Comparison of ENCODE assay signal across 1 cellular context in the genomic region with DNA sequence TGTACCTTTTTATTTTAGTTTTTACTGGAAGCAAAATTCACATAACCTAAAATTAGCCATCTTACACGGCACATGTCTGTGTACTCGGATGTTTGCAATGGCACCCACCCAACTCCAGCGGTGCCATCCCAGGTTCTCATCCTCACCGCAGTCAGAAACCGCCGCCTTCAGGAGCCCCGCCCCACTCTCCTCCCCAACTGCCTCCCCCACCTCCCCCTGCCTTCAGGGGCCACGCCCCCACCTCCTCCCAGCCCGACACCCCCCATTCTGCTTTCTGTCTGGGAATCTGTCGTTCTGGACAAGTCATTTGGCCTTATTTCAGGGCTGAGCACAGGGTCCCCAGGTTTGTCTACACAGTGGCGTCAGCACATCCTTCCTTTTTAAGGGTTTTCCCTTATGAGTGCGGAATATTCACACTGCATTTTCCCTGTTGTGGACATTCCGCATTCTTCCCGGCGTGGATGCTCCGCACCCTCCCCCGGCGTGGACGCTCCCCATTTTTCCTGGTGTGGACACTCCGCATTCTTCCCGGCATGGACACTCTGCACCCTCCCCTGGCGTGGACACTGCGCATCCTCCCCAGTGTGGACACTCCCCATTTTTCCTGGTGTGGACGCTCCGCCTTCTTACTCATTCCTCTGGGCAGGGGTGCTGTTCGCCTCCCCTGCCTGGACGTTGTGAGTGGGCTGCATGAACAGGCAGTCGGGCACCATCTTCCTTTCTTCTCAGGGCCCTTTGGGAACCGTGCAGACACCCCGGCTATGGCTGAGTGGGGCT.
TF ChIP-seq lines count a peak whose summit lies in the region.

No MANE protein-coding gene starts in this region.

TF ChIP-seq in A549, 52 proteins besides CTCF, POLR2A, EP300 and RAD21 (continued from another document):
- TF ChIP-seq HES2 (IDR thresholded peaks at IDR 0.05) = no peak
- no peak for TF ChIP-seq FOSL2 (IDR thresholded peaks at IDR 0.05)
- no peak for TF ChIP-seq FOSL2 (CRISPR knock-in tag; IDR thresholded peaks at IDR 0.05)
- no peak for TF ChIP-seq RARB (CRISPR knock-in tag; IDR thresholded peaks at IDR 0.05)
- TF ChIP-seq HOXA7 (CRISPR knock-in tag; IDR thresholded peaks at IDR 0.05) = no peak
- no peak for TF ChIP-seq NPAS2 (CRISPR knock-in tag; IDR thresholded peaks at IDR 0.05; ENCODE audit: borderline replicate concordance)
- TF ChIP-seq ZNF302 (CRISPR knock-in tag; IDR thresholded peaks at IDR 0.05) = no peak
- TF ChIP-seq, protein P1, sequence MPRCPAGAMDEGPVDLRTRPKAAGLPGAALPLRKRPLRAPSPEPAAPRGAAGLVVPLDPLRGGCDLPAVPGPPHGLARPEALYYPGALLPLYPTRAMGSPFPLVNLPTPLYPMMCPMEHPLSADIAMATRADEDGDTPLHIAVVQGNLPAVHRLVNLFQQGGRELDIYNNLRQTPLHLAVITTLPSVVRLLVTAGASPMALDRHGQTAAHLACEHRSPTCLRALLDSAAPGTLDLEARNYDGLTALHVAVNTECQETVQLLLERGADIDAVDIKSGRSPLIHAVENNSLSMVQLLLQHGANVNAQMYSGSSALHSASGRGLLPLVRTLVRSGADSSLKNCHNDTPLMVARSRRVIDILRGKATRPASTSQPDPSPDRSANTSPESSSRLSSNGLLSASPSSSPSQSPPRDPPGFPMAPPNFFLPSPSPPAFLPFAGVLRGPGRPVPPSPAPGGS (IDR thresholded peaks at IDR 0.05) = no peak
